ENCODE assay signal across 28 cellular contexts in the genomic region with DNA sequence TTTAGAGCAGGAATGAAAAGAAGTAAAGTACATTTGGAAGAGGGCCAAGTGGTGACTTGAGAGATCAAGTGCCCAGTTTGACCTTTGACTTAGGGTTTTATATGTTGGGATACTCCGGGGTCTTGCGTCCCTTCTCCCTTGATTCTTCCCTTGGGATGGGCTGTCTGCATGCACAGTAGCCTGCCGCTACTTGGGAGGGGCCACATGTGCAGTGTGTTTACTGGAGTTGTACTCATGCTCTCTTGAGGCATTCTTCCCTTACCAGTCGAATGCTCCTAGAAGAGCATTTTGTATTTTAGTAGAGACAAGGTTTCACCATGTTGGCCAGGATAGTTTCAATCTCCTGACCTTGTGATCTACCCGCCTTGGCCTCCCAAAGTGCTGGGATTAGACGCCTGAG.
"Had no signal": no experiment of that assay in that cellular context is flagged by ENCODE, and none has a peak within 500 bp of the region (broad histone marks: within the 10 kb centered on the region; RNA-seq: fewer than 3 reads in every experiment).

No MANE protein-coding gene starts in this region.

- H3K9ac ChIP-seq: parathyroid adenoma had no signal

- H3K79me2 ChIP-seq: parathyroid adenoma had no signal

- H3K4me3 Mint-ChIP-seq: immature natural killer cell; naive thymus-derived CD8-positive, alpha-beta T cell; nephron; neural crest cell; stimulated activated naive B cell treated with anti-CD40 and anti-IgM and Interleukin-4, amounts not matched to agents 10 μg/mL and 1 μg/mL and 100 μg/mL, for 72 hours; type B pancreatic cell had no signal

- H2AFZ ChIP-seq: parathyroid adenoma had no signal

- H3K4me1 Mint-ChIP-seq: immature natural killer cell; naive thymus-derived CD8-positive, alpha-beta T cell; nephron; neural crest cell; stimulated activated naive B cell treated with anti-CD40 and anti-IgM and Interleukin-4, amounts not matched to agents 10 μg/mL and 1 μg/mL and 100 μg/mL, for 72 hours had no signal

- H3K27me3 ChIP-seq: left lung, neutrophil, right atrium auricular region, right lobe of liver, stomach, testis, tibial artery, vagina had no signal

- H3K4me3 ChIP-seq: left lung, lower lobe of right lung, psoas muscle, right atrium auricular region, right lobe of liver, stomach, testis, tibial artery, vagina had no signal

- H3K4me1 ChIP-seq: left lung, lower lobe of right lung, parathyroid adenoma, psoas muscle, right atrium auricular region, right lobe of liver, stomach, testis, tibial artery, vagina had no signal

- H3K27ac ChIP-seq: left lung, lower lobe of right lung, neutrophil, parathyroid adenoma, psoas muscle, right atrium auricular region, right lobe of liver, stomach, testis, tibial artery, vagina had no signal

- H3K9me3 ChIP-seq: left lung, lower lobe of right lung, neutrophil, psoas muscle, right atrium auricular region, right lobe of liver, stomach, testis, tibial artery, vagina had no signal

- H3K27me3 Mint-ChIP-seq: naive thymus-derived CD8-positive, alpha-beta T cell; stimulated activated naive B cell treated with anti-CD40 and anti-IgM and Interleukin-4, amounts not matched to agents 10 μg/mL and 1 μg/mL and 100 μg/mL, for 72 hours; type B pancreatic cell had no signal

- DNase-seq: hypothalamus; immature natural killer cell; kidney; left colon; left lung; lower lobe of right lung; mammary epithelial cell; mesenchymal stem cell; naive thymus-derived CD8-positive, alpha-beta T cell; occipital lobe; psoas muscle; right lobe of liver; stimulated activated CD4-positive, alpha-beta T cell treated with anti-CD3 and anti-CD28 coated beads, Interleukin-12 subunit alpha, Interleukin-12 subunit beta, amount 100 ng/mL, for 4 hours; stimulated activated CD4-positive, alpha-beta T cell treated with anti-CD3 and anti-CD28 coated beads, Interleukin-15, amount 100 ng/mL, for 24 hours; stimulated activated CD4-positive, alpha-beta T cell treated with anti-CD3 and anti-CD28 coated beads, Interleukin-2, amount 100 ng/mL, for 24 hours; stimulated activated CD4-positive, alpha-beta T cell treated with anti-CD3 and anti-CD28 coated beads, Interleukin-4, amount 100 ng/mL, for 1 hour; stimulated activated naive B cell treated with anti-CD40 and anti-IgM and Interleukin-4, amounts not matched to agents 10 μg/mL and 1 μg/mL and 100 μg/mL, for 72 hours; stimulated activated naive CD8-positive, alpha-beta T cell treated with anti-CD3 and anti-CD28 coated beads, Interleukin-15, Interleukin-2, amounts not matched to agents 100 U/mL and 50 U/mL, for 24 hours; stomach; testis; tibial artery had no signal

- H3K27ac Mint-ChIP-seq: immature natural killer cell; naive thymus-derived CD8-positive, alpha-beta T cell; nephron; stimulated activated naive B cell treated with anti-CD40 and anti-IgM and Interleukin-4, amounts not matched to agents 10 μg/mL and 1 μg/mL and 100 μg/mL, for 72 hours; type B pancreatic cell had no signal

- H3K36me3 ChIP-seq: left lung, lower lobe of right lung, neutrophil, right atrium auricular region, right lobe of liver, tibial artery, vagina had no signal

- H3K36me3 Mint-ChIP-seq: stimulated activated naive B cell treated with anti-CD40 and anti-IgM and Interleukin-4, amounts not matched to agents 10 μg/mL and 1 μg/mL and 100 μg/mL, for 72 hours; type B pancreatic cell had no signal

- H3K9me3 Mint-ChIP-seq: immature natural killer cell; naive thymus-derived CD8-positive, alpha-beta T cell; nephron; neural crest cell; stimulated activated naive B cell treated with anti-CD40 and anti-IgM and Interleukin-4, amounts not matched to agents 10 μg/mL and 1 μg/mL and 100 μg/mL, for 72 hours; type B pancreatic cell had no signal

- ATAC-seq: left colon; left lung; lower lobe of right lung; naive thymus-derived CD8-positive, alpha-beta T cell; psoas muscle; right lobe of liver; stimulated activated naive B cell treated with anti-CD40 and anti-IgM and Interleukin-4, amounts not matched to agents 10 μg/mL and 1 μg/mL and 100 μg/mL, for 72 hours; stimulated activated naive CD8-positive, alpha-beta T cell treated with anti-CD3 and anti-CD28 coated beads, Interleukin-15, Interleukin-2, amounts not matched to agents 100 U/mL and 50 U/mL, for 24 hours had no signal
